In the genomic region with DNA sequence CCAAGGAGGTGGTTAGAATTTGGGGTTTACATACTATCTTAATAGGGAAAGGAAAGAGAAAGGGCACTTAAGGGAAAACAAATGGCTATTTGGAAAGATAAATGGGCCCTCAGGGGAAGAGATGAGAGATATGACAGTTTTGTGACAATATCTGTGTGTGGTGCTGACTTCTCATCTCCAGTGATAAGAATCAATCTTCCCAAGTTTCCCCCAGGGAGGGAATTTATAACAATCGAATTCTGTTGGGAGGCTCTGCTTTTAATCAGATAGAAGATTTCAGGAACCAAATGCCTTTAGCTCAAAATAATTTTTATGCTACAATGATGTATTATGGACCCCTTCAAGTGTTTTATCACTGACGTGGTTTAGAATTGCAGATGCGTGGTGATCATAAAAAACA, we compare ENCODE assay signal across 5 cellular contexts. TPM values are rescaled to one million over a fixed set of nuclear protein-coding genes. Genes with fewer than 3 reads are reported as not detected.
"Had no signal": no experiment of that assay in that cellular context is flagged by ENCODE, and none has a peak within 500 bp of the region (broad histone marks: within the 10 kb centered on the region; RNA-seq: fewer than 3 reads in every experiment).

No MANE protein-coding gene starts in this region.

- H3K4me3 ChIP-seq: GM23338 had no signal

- ATAC-seq: GM23338 had no signal

- DNase-seq: H9, HCEC 1CT, IMR-90 had no signal

RNA-seq across cellular contexts. Expression of a gene that starts 46.3 kb away (rescaled TPM):
- total RNA-seq: HT-29 had no signal
